Comparison of ENCODE assay signal across 24 cellular contexts in genomic region chr14:106690333-106690891, GRCh38.
"Had no signal": no experiment of that assay in that cellular context is flagged by ENCODE, and none has a peak within 500 bp of the region (broad histone marks: within the 10 kb centered on the region; RNA-seq: fewer than 3 reads in every experiment).

No MANE protein-coding gene starts in this region.

- H3K4me1 ChIP-seq: ascending aorta, body of pancreas had no signal

- H3K4me3 ChIP-seq: ascending aorta, body of pancreas, PC-9 had no signal

- H3K9me3 ChIP-seq: ascending aorta, body of pancreas had no signal

- H3K27me3 ChIP-seq: ascending aorta, body of pancreas had no signal

- DNase-seq: activated CD4-positive, alpha-beta memory T cell treated with anti-CD3 and anti-CD28 coated beads for 36 hours; activated CD4-positive, alpha-beta T cell treated with anti-CD3 and anti-CD28 coated beads, Interleukin-2, amount 10 ng/mL, durations not matched to agents 7 days and 5 days; activated CD4-positive, CD25-positive, alpha-beta regulatory T cell treated with anti-CD3 and anti-CD28 coated beads, Interleukin-2, amount 50 U/mL, for 72 hours; activated CD8-positive, alpha-beta memory T cell treated with anti-CD3 and anti-CD28 coated beads for 24 hours; activated gamma-delta T cell treated with Interleukin-2 at 50 U/mL for 16 hours; activated naive CD4-positive, alpha-beta T cell treated with anti-CD3 and anti-CD28 coated beads, Interleukin-2, amount 50 U/mL, for 16 hours; activated T-cell treated with anti-CD3 and anti-CD28 coated beads, Interleukin-2, amount 50 U/mL, for 48 hours; amniotic stem cell; body of pancreas; Karpas-422; NCI-H1048; NCI-H146; NCI-H187 treated with DMSO at 0.1 percent for 48 hours; NCI-H2081 treated with DMSO at 0.1 percent for 48 hours; NCI-H446; NCI-H524; PC-9; SHP77 treated with DMSO at 0.1 percent for 48 hours; T-helper 9 cell had no signal

- H3K4me2 ChIP-seq: PC-9 had no signal

- H3K36me3 ChIP-seq: ascending aorta had no signal

- H3K27ac Mint-ChIP-seq: activated CD4-positive, alpha-beta memory T cell treated with anti-CD3 and anti-CD28 coated beads for 36 hours; activated CD4-positive, alpha-beta T cell treated with anti-CD3 and anti-CD28 coated beads, Interleukin-2, amount 10 ng/mL, durations not matched to agents 7 days and 5 days; activated T-helper 2 cell treated with anti-CD3 and anti-CD28 coated beads, Interferon-gamma antibody, Interleukin-2, Interleukin-4, amounts not matched to agents 10 μg/mL and 5 μg/mL and 100 μg/mL, durations not matched to agents 14 hours and 24 hours and 36 hours; T-helper 1 cell treated with Interleukin-12 subunit alpha and Interleukin-12 subunit beta and Interleukin-4 antibody, amounts not matched to agents 30 μg/mL and 1 μg/mL, for 36 hours; WTC11 had no signal

- H3K4me3 Mint-ChIP-seq: activated CD4-positive, alpha-beta memory T cell treated with anti-CD3 and anti-CD28 coated beads for 36 hours; activated CD4-positive, alpha-beta T cell treated with anti-CD3 and anti-CD28 coated beads, Interleukin-2, amount 10 ng/mL, durations not matched to agents 7 days and 5 days; central memory CD8-positive, alpha-beta T cell; T-helper 1 cell treated with Interleukin-12 subunit alpha and Interleukin-12 subunit beta and Interleukin-4 antibody, amounts not matched to agents 30 μg/mL and 1 μg/mL, for 36 hours; WTC11 had no signal

- H3K9me3 Mint-ChIP-seq: activated CD4-positive, alpha-beta memory T cell treated with anti-CD3 and anti-CD28 coated beads for 36 hours; activated CD4-positive, alpha-beta T cell treated with anti-CD3 and anti-CD28 coated beads, Interleukin-2, amount 10 ng/mL, durations not matched to agents 7 days and 5 days; activated T-helper 2 cell treated with anti-CD3 and anti-CD28 coated beads, Interferon-gamma antibody, Interleukin-2, Interleukin-4, amounts not matched to agents 10 μg/mL and 5 μg/mL and 100 μg/mL, durations not matched to agents 14 hours and 24 hours and 36 hours; central memory CD8-positive, alpha-beta T cell; T-helper 1 cell treated with Interleukin-12 subunit alpha and Interleukin-12 subunit beta and Interleukin-4 antibody, amounts not matched to agents 30 μg/mL and 1 μg/mL, for 36 hours had no signal

- H2AFZ ChIP-seq: PC-9 had no signal

- H3K27ac ChIP-seq: ascending aorta, body of pancreas, PC-9 had no signal

- H3K36me3 Mint-ChIP-seq: activated CD4-positive, alpha-beta memory T cell treated with anti-CD3 and anti-CD28 coated beads for 36 hours had no signal

- H3K4me1 Mint-ChIP-seq: WTC11 had no signal

- ATAC-seq: body of pancreas, WTC11 had no signal
